ENCODE assay signal across 9 cellular contexts in the genomic region with DNA sequence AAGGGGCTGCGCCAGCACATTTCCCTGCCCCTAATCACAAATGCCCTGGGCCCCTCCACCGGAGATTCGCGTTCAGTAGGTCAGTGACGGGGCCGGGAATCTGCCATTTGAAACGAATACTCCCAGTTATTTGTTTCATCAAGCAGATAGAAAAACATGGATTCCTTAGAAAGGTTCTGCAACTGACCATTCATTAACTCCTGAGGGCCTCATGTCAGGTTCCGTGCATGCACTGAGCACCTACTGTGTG. TPM values are rescaled to one million over a fixed set of nuclear protein-coding genes. Genes with fewer than 3 reads are reported as not detected.
DNase-seq lines count a peak whose midpoint lies in the region; ATAC-seq and TF ChIP-seq lines count a peak whose summit lies in the region.
"Had no signal": no experiment of that assay in that cellular context is flagged by ENCODE, and none has a peak within 500 bp of the region (broad histone marks: within the 10 kb centered on the region; RNA-seq: fewer than 3 reads in every experiment).

No MANE protein-coding gene starts in this region.

- H3K27ac ChIP-seq in endodermal cell (ENCODE audit: low read depth, low read length) = peak overlapping the region; percentile 82

- H3K36me3 Mint-ChIP-seq in endodermal cell (ENCODE audit: low read depth) = peaks cover 7% of the 10 kb centered on the region

- H3K27me3 ChIP-seq in endodermal cell (ENCODE audit: control insufficient read depth, insufficient read depth, low read length, poor library complexity, severe bottlenecking) = no peaks in the 10 kb centered on the region

- H3K4me1 Mint-ChIP-seq in endodermal cell = peaks cover 4% of the 10 kb centered on the region

- H3K27ac Mint-ChIP-seq in endodermal cell = no peak overlapping the region
- H3K27ac Mint-ChIP-seq: stimulated activated naive B cell treated with anti-CD40 and anti-IgM and Interleukin-4, amounts not matched to agents 10 μg/mL and 1 μg/mL and 100 μg/mL, for 72 hours had no signal

- DNase-seq in Jurkat, Clone E6-1 (ENCODE audit: low read depth, low spot score) = no peak
- DNase-seq in endodermal cell (no peak), sciatic nerve (ENCODE audit: low spot score) (no peak), head of caudate nucleus (no peak), GM13976 (ENCODE audit: low spot score) (no peak)
- no peak for DNase-seq in activated CD8-positive, alpha-beta memory T cell treated with anti-CD3 and anti-CD28 coated beads, Interleukin-2, amount 50 U/mL, for 48 hours
- DNase-seq in stimulated activated CD8-positive, alpha-beta memory T cell treated with anti-CD3 and anti-CD28 coated beads, Interleukin-4, amount 100 ng/mL, for 48 hours = no peak

- H3K9me3 Mint-ChIP-seq in endodermal cell = no peaks in the 10 kb centered on the region
- H3K9me3 Mint-ChIP-seq: stimulated activated naive B cell treated with anti-CD40 and anti-IgM and Interleukin-4, amounts not matched to agents 10 μg/mL and 1 μg/mL and 100 μg/mL, for 72 hours had no signal

- TF ChIP-seq CTCF in endodermal cell (conservative IDR thresholded peaks at IDR 0.05) (no peak), GM13976 (IDR thresholded peaks at IDR 0.05; ENCODE audit: borderline replicate concordance, control extremely low read depth, extremely low read depth, insufficient read depth, missing control alignments) (no peak)

- WGBS in endodermal cell (ENCODE audit: insufficient coverage in 1 of 2, insufficient read length in 1 of 2), 2 experiments = 0 to 3% methylated on average over 6 to 8 of the region's 8 CpGs

- H3K4me3 Mint-ChIP-seq in endodermal cell = no peak overlapping the region
- H3K4me3 Mint-ChIP-seq: stimulated activated naive B cell treated with anti-CD40 and anti-IgM and Interleukin-4, amounts not matched to agents 10 μg/mL and 1 μg/mL and 100 μg/mL, for 72 hours had no signal

- no peaks in the 10 kb centered on the region for H3K27me3 Mint-ChIP-seq in endodermal cell (ENCODE audit: insufficient read depth)
- H3K27me3 Mint-ChIP-seq: stimulated activated naive B cell treated with anti-CD40 and anti-IgM and Interleukin-4, amounts not matched to agents 10 μg/mL and 1 μg/mL and 100 μg/mL, for 72 hours had no signal

- H3K4me3 ChIP-seq in Jurkat, Clone E6-1 (ENCODE audit: low read length) = peak overlapping the region; percentile 64
- H3K4me3 ChIP-seq in endodermal cell (ENCODE audit: low read length) = peak overlapping the region; percentile 93

- H3K4me1 ChIP-seq in endodermal cell (ENCODE audit: control insufficient read depth, insufficient read depth, low read length) = no peaks in the 10 kb centered on the region

- ATAC-seq in GM18508 (IDR thresholded peaks at IDR 0.05; ENCODE audit: insufficient read depth, unreplicated experiment) (peak; percentile 17), sciatic nerve (peak; percentile 20)

- in situ Hi-C loops in GM13976 (cut with MboI; ENCODE audit: low sequenced_read_pairs, unreplicated experiment) = no loop called here

- intact Hi-C loops in sciatic nerve (cut with DNase I) = no loop called here
- intact Hi-C loops in head of caudate nucleus (cut with DNase I) = no loop called here

- H3K9ac ChIP-seq in endodermal cell (ENCODE audit: extremely low read depth, low read length, poor library complexity, severe bottlenecking) = peak overlapping the region; percentile 47

- H3K9me3 ChIP-seq in endodermal cell (ENCODE audit: control insufficient read depth, low read length) = no peaks in the 10 kb centered on the region

- no peaks in the 10 kb centered on the region for H3K36me3 ChIP-seq in endodermal cell (ENCODE audit: control insufficient read depth, insufficient read depth, low read length)

RNA-seq across cellular contexts. Expression of gene UBC, which starts 25.6 kb away (rescaled TPM):
- polyA plus RNA-seq in Jurkat, Clone E6-1 (2012; ENCODE audit: insufficient read depth, insufficient read length) = 1,177 TPM
- 100 to 1,000 TPM; 580 to 625 TPM for total RNA-seq in endodermal cell
- 856 TPM for polyA plus RNA-seq in endodermal cell (2013, experiment 1 of 2)
- polyA plus RNA-seq in endodermal cell (2013, experiment 2 of 2) = 866 TPM
- total RNA-seq in sciatic nerve = 979 TPM

RNA-seq across cellular contexts. Expression of gene DHX37, which starts 48.9 kb away (rescaled TPM):
- polyA plus RNA-seq in Jurkat, Clone E6-1 (2012; ENCODE audit: insufficient read depth, insufficient read length) = 30.3 TPM
- total RNA-seq in endodermal cell (10 to 100 TPM; 16.6 to 22.8 TPM), sciatic nerve (16.9 TPM)
- polyA plus RNA-seq in endodermal cell (2013, experiment 1 of 2) = 9.2 TPM
- 8.9 TPM for polyA plus RNA-seq in endodermal cell (2013, experiment 2 of 2)

RNA-seq across cellular contexts. Expression of gene BRI3BP, which starts 53.4 kb away (rescaled TPM):
- 18.2 TPM for polyA plus RNA-seq in Jurkat, Clone E6-1 (2012; ENCODE audit: insufficient read depth, insufficient read length)
- total RNA-seq in endodermal cell (10 to 100 TPM; 10.5 to 16.0 TPM), sciatic nerve (4.0 TPM)
- 6.6 TPM for polyA plus RNA-seq in endodermal cell (2013, experiment 1 of 2)
- polyA plus RNA-seq in endodermal cell (2013, experiment 2 of 2) = 7.0 TPM
